Comparison of ENCODE assay signal across 22 cellular contexts in genomic region chr6:129578315-129578714, GRCh38.
"Had no signal": no experiment of that assay in that cellular context is flagged by ENCODE, and none has a peak within 500 bp of the region (broad histone marks: within the 10 kb centered on the region; RNA-seq: fewer than 3 reads in every experiment).

No MANE protein-coding gene starts in this region.

- H3K27ac ChIP-seq: coronary artery, lower lobe of right lung, prostate gland, right atrium auricular region, testis, tibial artery had no signal

- H3K4me3 ChIP-seq: coronary artery, lower lobe of right lung, prostate gland, right atrium auricular region, smooth muscle cell, testis, tibial artery had no signal

- H3K36me3 Mint-ChIP-seq: naive thymus-derived CD8-positive, alpha-beta T cell had no signal

- H3K27ac Mint-ChIP-seq: naive thymus-derived CD8-positive, alpha-beta T cell; nephron progenitor cell; stimulated activated effector memory CD8-positive, alpha-beta T cell treated with anti-CD3 and anti-CD28 coated beads, Interleukin-12 subunit alpha, Interleukin-12 subunit beta, amount 100 ng/mL, for 72 hours; type B pancreatic cell had no signal

- H3K4me3 Mint-ChIP-seq: naive thymus-derived CD8-positive, alpha-beta T cell; nephron progenitor cell; stimulated activated effector memory CD8-positive, alpha-beta T cell treated with anti-CD3 and anti-CD28 coated beads, Interleukin-12 subunit alpha, Interleukin-12 subunit beta, amount 100 ng/mL, for 72 hours; type B pancreatic cell had no signal

- H3K4me2 ChIP-seq: smooth muscle cell had no signal

- H3K4me1 Mint-ChIP-seq: nephron progenitor cell; stimulated activated effector memory CD8-positive, alpha-beta T cell treated with anti-CD3 and anti-CD28 coated beads, Interleukin-12 subunit alpha, Interleukin-12 subunit beta, amount 100 ng/mL, for 72 hours had no signal

- H3K9me3 Mint-ChIP-seq: nephron progenitor cell; stimulated activated effector memory CD8-positive, alpha-beta T cell treated with anti-CD3 and anti-CD28 coated beads, Interleukin-12 subunit alpha, Interleukin-12 subunit beta, amount 100 ng/mL, for 72 hours; type B pancreatic cell had no signal

- H3K27me3 Mint-ChIP-seq: type B pancreatic cell had no signal

- H3K27me3 ChIP-seq: right atrium auricular region, testis, tibial artery had no signal

- H3K9me3 ChIP-seq: lower lobe of right lung, prostate gland, right atrium auricular region, testis, tibial artery had no signal

- H3K36me3 ChIP-seq: prostate gland, right atrium auricular region, tibial artery had no signal

- FAIRE-seq: frontal cortex, keratinocyte had no signal

- ATAC-seq: left ventricle myocardium superior; lower lobe of right lung; naive thymus-derived CD8-positive, alpha-beta T cell; sciatic nerve; stimulated activated effector memory CD8-positive, alpha-beta T cell treated with anti-CD3 and anti-CD28 coated beads, Interleukin-12 subunit alpha, Interleukin-12 subunit beta, amount 100 ng/mL, for 72 hours; stimulated activated naive CD8-positive, alpha-beta T cell treated with anti-CD3 and anti-CD28 coated beads, Interleukin-15, Interleukin-2, amounts not matched to agents 100 U/mL and 50 U/mL, for 24 hours had no signal

- H3K4me1 ChIP-seq: lower lobe of right lung, prostate gland, right atrium auricular region had no signal

- DNase-seq: effector memory CD4-positive, alpha-beta T cell; left ventricle myocardium superior; lower lobe of right lung; naive thymus-derived CD8-positive, alpha-beta T cell; nephron progenitor cell; nucleus accumbens; stimulated activated CD4-positive, alpha-beta T cell treated with anti-CD3 and anti-CD28 coated beads, Interleukin-12 subunit alpha, Interleukin-12 subunit beta, amount 100 ng/mL, for 4 hours; stimulated activated CD4-positive, alpha-beta T cell treated with anti-CD3 and anti-CD28 coated beads, Interleukin-2, amount 100 ng/mL, for 24 hours; stimulated activated CD4-positive, alpha-beta T cell treated with anti-CD3 and anti-CD28 coated beads, Interleukin-4, amount 100 ng/mL, for 24 hours; stimulated activated naive CD8-positive, alpha-beta T cell treated with anti-CD3 and anti-CD28 coated beads, Interleukin-15, Interleukin-2, amounts not matched to agents 100 U/mL and 50 U/mL, for 24 hours; substantia nigra; testis; tibial artery had no signal
